In genomic region chr9:14768561-14769234, GRCh38 we compare ENCODE assay signal across 8 cellular contexts. TPM values are rescaled to one million over a fixed set of nuclear protein-coding genes. Genes with fewer than 3 reads are reported as not detected.
DNase-seq lines count a peak whose midpoint lies in the region; ATAC-seq, FAIRE-seq and TF ChIP-seq lines count a peak whose summit lies in the region.

No MANE protein-coding gene starts in this region.

- no peaks in the 10 kb centered on the region for H3K79me2 ChIP-seq in PC-3 (ENCODE audit: low read length)

- H3K4me2 ChIP-seq in PC-3 (ENCODE audit: low read length) = peak overlapping the region; percentile 81

- DNase-seq in NCI-H1417 (lab: John Stamatoyannopoulos, UW) = peak; percentile 22 to 74 (median 68)
- no peak for DNase-seq in NCI-H1417 treated with DMSO at 0.1 percent for 48 hours (lab: John Stamatoyannopoulos, UW)
- peak; percentile 5 for DNase-seq in HTR-8/SVneo (ENCODE audit: insufficient read length, low spot score)
- DNase-seq in PC-3 = peak; percentile 79
- peak; percentile 57 for DNase-seq in midbrain (lab: John Stamatoyannopoulos, UW)

- no peak overlapping the region for H3K27ac ChIP-seq in PC-3 (ENCODE audit: low read length)

- ATAC-seq in PC-3 = peak; percentile 64
- ATAC-seq in GM19455 (IDR thresholded peaks at IDR 0.05; ENCODE audit: unreplicated experiment) = no peak
- no peak for ATAC-seq in HG03280 (IDR thresholded peaks at IDR 0.05; ENCODE audit: unreplicated experiment)

- POLR2A ChIA-PET in PC-3 (lab: Charles Lee; ENCODE audit: unreplicated experiment) = no interaction called here

- no peaks in the 10 kb centered on the region for H3K36me3 ChIP-seq in PC-3 (ENCODE audit: low read depth, low read length)

- no peaks in the 10 kb centered on the region for H3K9me3 ChIP-seq in PC-3 (ENCODE audit: low read length)

- BruUV-seq in PC-3 (replicated peaks; lab: Mats Ljungman, UMichigan) = no TSS peak

- CTCF ChIA-PET in PC-3 (lab: Charles Lee) = interaction anchor here (0.7 to 1.1 kb wide), 3 partner anchors 81 to 304 kb away, joined by 3 to 6 read pairs (median 4); no protein-coding TSS in a partner anchor

- peak overlapping the region; percentile 50; the same call in 1 of the 2 replicates for H3K4me3 ChIP-seq in PC-3 (ENCODE audit: low read length)

- peaks cover 15% of the 10 kb centered on the region for H3K4me1 ChIP-seq in PC-3 (ENCODE audit: insufficient read depth, low read length)

- peak overlapping the region; percentile 85 for H2AFZ ChIP-seq in PC-3 (ENCODE audit: low read length)

- no peaks in the 10 kb centered on the region for H3K9me2 ChIP-seq in PC-3 (replicated peaks; ENCODE audit: low read length)

- intact Hi-C loops in PC-3 (cut with micrococcal nuclease) = loop anchor here (1.0 to 5.0 kb wide), 4 partner anchors 79 to 303 kb away; no protein-coding TSS in a partner anchor

- H3F3A ChIP-seq in PC-3 (ENCODE audit: low read length, unreplicated experiment) = no peaks in the 10 kb centered on the region

- no peaks in the 10 kb centered on the region for H4K20me1 ChIP-seq in PC-3 (ENCODE audit: low read length)

- no peak for FAIRE-seq in HTR-8/SVneo (lab: Jason Lieb, UNC)
- peak; percentile 60 for FAIRE-seq in endometrium (lab: Jason Lieb, UNC)

- H3K27me3 ChIP-seq in PC-3 (ENCODE audit: low read length) = no peaks in the 10 kb centered on the region

- no peak overlapping the region for H3K9ac ChIP-seq in PC-3 (ENCODE audit: low read length)

- TF ChIP-seq CTCF in PC-3 (conservative IDR thresholded peaks at IDR 0.05; ENCODE audit: low read depth, low read length) = peak; percentile 71

RNA-seq across cellular contexts. Expression of gene CER1, which starts 46.2 kb away (rescaled TPM):
- not detected in 2 replicates for total RNA-seq in PC-3 (2014; rRNA removed)
